In the genomic region with DNA sequence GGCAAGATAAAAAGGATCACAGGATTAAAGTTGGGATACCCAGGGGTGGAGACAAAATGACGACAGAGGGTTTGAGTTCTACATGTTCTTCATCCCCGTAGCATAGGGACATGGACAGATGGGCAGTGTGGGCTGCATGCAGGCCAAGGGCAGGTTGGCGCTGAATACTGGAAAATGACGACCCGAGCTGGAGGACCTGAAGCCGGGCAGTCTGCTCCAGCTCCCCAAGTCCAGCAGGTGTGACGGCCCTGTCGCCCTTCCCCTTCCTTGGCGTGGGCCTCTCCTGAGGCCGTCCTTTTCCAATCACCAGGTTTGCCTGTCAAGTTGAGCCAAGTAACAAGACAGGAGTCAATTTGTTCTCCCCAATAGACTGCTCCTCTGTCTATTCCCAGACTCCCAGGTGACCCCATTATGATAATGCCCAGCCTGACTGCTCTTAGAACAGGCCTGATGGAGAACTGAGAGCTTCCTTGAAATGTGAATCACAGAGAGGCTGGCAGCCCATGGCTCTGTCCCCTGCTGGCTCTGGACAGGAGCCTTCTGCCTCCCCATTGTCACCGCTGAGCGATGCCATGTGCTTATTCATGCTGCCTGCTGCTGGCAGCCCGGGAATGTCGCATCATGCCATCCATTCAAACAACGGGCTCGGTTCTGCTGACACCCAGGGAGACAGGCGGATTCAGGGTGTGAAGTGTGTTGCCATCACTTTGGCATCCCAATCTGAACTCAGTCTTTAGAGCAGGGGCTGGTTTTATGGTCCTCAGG, we compare ENCODE assay signal across 1 cellular context.
TF ChIP-seq lines count a peak whose summit lies in the region.

No MANE protein-coding gene starts in this region.

TF ChIP-seq in SK-N-SH, 30 proteins besides CTCF, POLR2A, EP300 and RAD21 (continued from another document):
- TF ChIP-seq, protein P1, sequence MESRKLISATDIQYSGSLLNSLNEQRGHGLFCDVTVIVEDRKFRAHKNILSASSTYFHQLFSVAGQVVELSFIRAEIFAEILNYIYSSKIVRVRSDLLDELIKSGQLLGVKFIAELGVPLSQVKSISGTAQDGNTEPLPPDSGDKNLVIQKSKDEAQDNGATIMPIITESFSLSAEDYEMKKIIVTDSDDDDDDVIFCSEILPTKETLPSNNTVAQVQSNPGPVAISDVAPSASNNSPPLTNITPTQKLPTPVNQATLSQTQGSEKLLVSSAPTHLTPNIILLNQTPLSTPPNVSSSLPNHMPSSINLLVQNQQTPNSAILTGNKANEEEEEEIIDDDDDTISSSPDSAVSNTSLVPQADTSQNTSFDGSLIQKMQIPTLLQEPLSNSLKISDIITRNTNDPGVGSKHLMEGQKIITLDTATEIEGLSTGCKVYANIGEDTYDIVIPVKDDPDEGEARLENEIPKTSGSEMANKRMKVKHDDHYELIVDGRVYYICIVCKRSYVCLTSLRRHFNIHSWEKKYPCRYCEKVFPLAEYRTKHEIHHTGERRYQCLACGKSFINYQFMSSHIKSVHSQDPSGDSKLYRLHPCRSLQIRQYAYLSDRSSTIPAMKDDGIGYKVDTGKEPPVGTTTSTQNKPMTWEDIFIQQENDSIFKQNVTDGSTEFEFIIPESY (IDR thresholded peaks at IDR 0.05; ENCODE audit: borderline replicate concordance, low read depth), result no peak
- TF ChIP-seq FOSL2 (IDR thresholded peaks at IDR 0.05; ENCODE audit: borderline replicate concordance, low read depth), result no peak
- TF ChIP-seq, protein P2, sequence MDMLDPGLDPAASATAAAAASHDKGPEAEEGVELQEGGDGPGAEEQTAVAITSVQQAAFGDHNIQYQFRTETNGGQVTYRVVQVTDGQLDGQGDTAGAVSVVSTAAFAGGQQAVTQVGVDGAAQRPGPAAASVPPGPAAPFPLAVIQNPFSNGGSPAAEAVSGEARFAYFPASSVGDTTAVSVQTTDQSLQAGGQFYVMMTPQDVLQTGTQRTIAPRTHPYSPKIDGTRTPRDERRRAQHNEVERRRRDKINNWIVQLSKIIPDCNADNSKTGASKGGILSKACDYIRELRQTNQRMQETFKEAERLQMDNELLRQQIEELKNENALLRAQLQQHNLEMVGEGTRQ (IDR thresholded peaks at IDR 0.05; ENCODE audit: borderline replicate concordance, low read depth, low read length), result no peak
- TF ChIP-seq YY1 (IDR thresholded peaks at IDR 0.05; ENCODE audit: low read depth), result no peak
